Comparison of ENCODE assay signal across 11 cellular contexts in the genomic region with DNA sequence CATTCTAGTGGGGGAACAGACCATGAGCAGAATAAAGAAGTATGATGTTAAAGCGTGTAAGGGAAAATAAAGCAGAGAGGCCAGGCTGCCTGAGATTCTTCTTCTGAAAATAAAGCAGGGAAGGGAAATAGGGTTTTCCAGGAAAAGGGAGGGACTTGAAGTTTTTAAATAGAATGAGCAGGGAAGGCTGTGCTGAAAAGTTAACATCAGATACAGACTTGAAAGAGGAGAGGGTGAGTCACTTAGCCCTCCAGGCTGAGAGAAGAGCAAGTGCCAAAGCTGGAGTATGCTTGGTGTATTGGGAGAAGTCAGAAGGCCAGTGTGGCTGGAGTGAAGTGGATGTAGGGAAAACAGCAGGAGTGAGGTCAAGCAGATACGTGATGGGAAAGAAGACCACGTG. TPM values are rescaled to one million over a fixed set of nuclear protein-coding genes. Genes with fewer than 3 reads are reported as not detected.
DNase-seq lines count a peak whose midpoint lies in the region; ATAC-seq and TF ChIP-seq lines count a peak whose summit lies in the region.
"Had no signal": no experiment of that assay in that cellular context is flagged by ENCODE, and none has a peak within 500 bp of the region (broad histone marks: within the 10 kb centered on the region; RNA-seq: fewer than 3 reads in every experiment).

No MANE protein-coding gene starts in this region.

- H3K27me3 Mint-ChIP-seq in HFFc6 (ENCODE audit: insufficient read depth) = no peaks in the 10 kb centered on the region

- H3K27ac ChIP-seq in ACC112 (ENCODE audit: low read depth, low read length) = peak overlapping the region; percentile 41

- no peak overlapping the region for H3K4me3 ChIP-seq in ACC112 (ENCODE audit: low read depth, low read length)

- TF ChIP-seq CTCF in HFFc6 (IDR thresholded peaks at IDR 0.05) = no peak

- H3K79me2 ChIP-seq in ACC112 (ENCODE audit: control insufficient read depth, insufficient read depth, low read length, unreplicated experiment) = peaks cover 3% of the 10 kb centered on the region

- DNase-seq in HFFc6 (peak; percentile 84), brain pericyte (ENCODE audit: low read depth, low spot score) (peak; percentile 57), islet precursor cell (peak; percentile 85), kidney glomerular epithelial cell (lab: John Stamatoyannopoulos, UW) (no peak)
- no peak for DNase-seq in stimulated activated CD4-positive, alpha-beta T cell treated with anti-CD3 and anti-CD28 coated beads, Interleukin-1b, Interleukin-23, amount 100 ng/mL, for 48 hours
- DNase-seq: BE2C; stimulated activated naive CD8-positive, alpha-beta T cell treated with anti-CD3 and anti-CD28 coated beads, Interleukin-15, Interleukin-2, amounts not matched to agents 100 U/mL and 50 U/mL, for 24 hours; T1000 had no signal

- peaks cover 11% of the 10 kb centered on the region for H3K4me1 ChIP-seq in ACC112 (ENCODE audit: control insufficient read depth, insufficient read depth, low read length, unreplicated experiment)
- H3K4me1 ChIP-seq: BE2C had no signal

- H3K36me3 ChIP-seq in ACC112 (ENCODE audit: insufficient read depth, low read length) = 0 out of 2 replicates have a peak, but pooled peaks cover 6% of the 10 kb centered on the region
- H3K36me3 ChIP-seq: BE2C had no signal

- H3K27ac Mint-ChIP-seq in HFFc6 = peak overlapping the region; percentile 75

- ATAC-seq in GM18868 (IDR thresholded peaks at IDR 0.05; ENCODE audit: unreplicated experiment) = no peak
- no peak for ATAC-seq in GM19324 (IDR thresholded peaks at IDR 0.05; ENCODE audit: low FRiP score, unreplicated experiment)
- ATAC-seq: stimulated activated naive CD8-positive, alpha-beta T cell treated with anti-CD3 and anti-CD28 coated beads, Interleukin-15, Interleukin-2, amounts not matched to agents 100 U/mL and 50 U/mL, for 24 hours had no signal

- H3K4me1 Mint-ChIP-seq in HFFc6 (ENCODE audit: low read depth) = peaks cover 36% of the 10 kb centered on the region

- peak overlapping the region; percentile 22 for H3K4me3 Mint-ChIP-seq in HFFc6

- H3K27me3 ChIP-seq in ACC112 (ENCODE audit: insufficient read depth, low read length) = no peaks in the 10 kb centered on the region
- H3K27me3 ChIP-seq: BE2C had no signal

- no peak overlapping the region for H2AFZ ChIP-seq in ACC112 (ENCODE audit: low read length, unreplicated experiment)

- peaks cover 10% of the 10 kb centered on the region for H3K36me3 Mint-ChIP-seq in HFFc6 (ENCODE audit: low read depth)

- no peaks in the 10 kb centered on the region for H3K9me3 Mint-ChIP-seq in HFFc6

RNA-seq across cellular contexts. Expression of gene PLK4, which starts 10.0 kb away (rescaled TPM):
- 10 to 100 TPM in 5 of 6 experiments, 1 to 10 TPM in 1; 5.8 to 17.8 (median 14.7) TPM for total RNA-seq in HFFc6 (2021; fragmentation: NEBNext Ultra II Directional; extraction: Animal tissue kit (Norgen Biotek cat#: 25700))

Comparison
In these comparisons a context has a peak if more than half of its experiments do, and no peak if none do; other contexts are left out.
1. DNase-seq: peak in HFFc6 (single experiment), brain pericyte (single experiment) and islet precursor cell (single experiment); none in kidney glomerular epithelial cell (single experiment) and stimulated activated CD4-positive, alpha-beta T cell treated with anti-CD3 and anti-CD28 coated beads, Interleukin-1b, Interleukin-23, amount 100 ng/mL, for 48 hours (single experiment).